13 cellular contexts compared by ENCODE assay signal in the genomic region with DNA sequence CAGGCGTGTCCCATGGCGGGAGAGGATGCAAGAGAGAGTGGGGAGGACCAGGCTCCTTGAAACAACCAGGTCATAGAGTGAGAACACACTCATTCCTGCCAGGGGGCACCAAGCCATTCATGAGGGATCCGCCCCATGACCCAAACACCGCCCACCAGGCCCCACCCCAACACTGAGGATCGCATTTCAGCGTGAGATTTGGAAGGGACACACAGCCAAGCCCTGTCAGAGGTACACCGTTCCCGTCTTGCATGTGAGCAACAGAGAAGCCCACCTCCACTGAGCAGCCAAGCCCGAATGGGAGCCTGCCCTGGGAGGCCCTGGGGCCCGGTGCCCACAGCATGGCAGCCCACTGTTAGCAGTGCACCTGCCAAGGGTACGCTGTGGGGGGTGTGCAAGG.
"Had no signal": no experiment of that assay in that cellular context is flagged by ENCODE, and none has a peak within 500 bp of the region (broad histone marks: within the 10 kb centered on the region; RNA-seq: fewer than 3 reads in every experiment).

No MANE protein-coding gene starts in this region.

- H3K4me1 ChIP-seq: breast epithelium, uterus had no signal

- DNase-seq: activated CD4-positive, alpha-beta T cell treated with anti-CD3 and anti-CD28 coated beads, Interleukin-2, amount 10 ng/mL, durations not matched to agents 7 days and 5 days; activated CD4-positive, CD25-positive, alpha-beta regulatory T cell; anterior cingulate cortex; dorsolateral prefrontal cortex; foreskin keratinocyte; left lung; stimulated activated CD4-positive, alpha-beta T cell treated with anti-CD3 and anti-CD28 coated beads, Interleukin-4, amount 100 ng/mL, for 4 hours; thyroid gland; uterus had no signal

- H3K27ac Mint-ChIP-seq: activated CD4-positive, alpha-beta T cell treated with anti-CD3 and anti-CD28 coated beads, Interleukin-2, amount 10 ng/mL, durations not matched to agents 7 days and 5 days; activated naive CD8-positive, alpha-beta T cell; memory B cell; natural killer cell treated with Interleukin-12 subunit alpha and Interleukin-12 subunit beta and Interleukin-15 and Interleukin-18, amount 100 ng/mL, for 72 hours had no signal

- H3K27me3 Mint-ChIP-seq: activated CD4-positive, alpha-beta T cell treated with anti-CD3 and anti-CD28 coated beads, Interleukin-2, amount 10 ng/mL, durations not matched to agents 7 days and 5 days; activated naive CD8-positive, alpha-beta T cell; memory B cell; natural killer cell treated with Interleukin-12 subunit alpha and Interleukin-12 subunit beta and Interleukin-15 and Interleukin-18, amount 100 ng/mL, for 72 hours had no signal

- H3K27me3 ChIP-seq: breast epithelium, dorsolateral prefrontal cortex, foreskin keratinocyte, left lung, thyroid gland, uterus had no signal

- H3K27ac ChIP-seq: breast epithelium, dorsolateral prefrontal cortex, foreskin keratinocyte, left lung, thyroid gland, uterus had no signal

- H3K9me3 ChIP-seq: breast epithelium, left lung, thyroid gland, uterus had no signal

- H3K36me3 Mint-ChIP-seq: activated naive CD8-positive, alpha-beta T cell; natural killer cell treated with Interleukin-12 subunit alpha and Interleukin-12 subunit beta and Interleukin-15 and Interleukin-18, amount 100 ng/mL, for 72 hours had no signal

- H3K36me3 ChIP-seq: breast epithelium, uterus had no signal

- H3K4me3 Mint-ChIP-seq: activated CD4-positive, alpha-beta T cell treated with anti-CD3 and anti-CD28 coated beads, Interleukin-2, amount 10 ng/mL, durations not matched to agents 7 days and 5 days; activated naive CD8-positive, alpha-beta T cell; memory B cell; natural killer cell treated with Interleukin-12 subunit alpha and Interleukin-12 subunit beta and Interleukin-15 and Interleukin-18, amount 100 ng/mL, for 72 hours had no signal

- H3K4me1 Mint-ChIP-seq: memory B cell had no signal

- H3K9me3 Mint-ChIP-seq: activated CD4-positive, alpha-beta T cell treated with anti-CD3 and anti-CD28 coated beads, Interleukin-2, amount 10 ng/mL, durations not matched to agents 7 days and 5 days; memory B cell; natural killer cell treated with Interleukin-12 subunit alpha and Interleukin-12 subunit beta and Interleukin-15 and Interleukin-18, amount 100 ng/mL, for 72 hours had no signal

- H3K4me3 ChIP-seq: breast epithelium, dorsolateral prefrontal cortex, left lung, thyroid gland, uterus had no signal

- ATAC-seq: foreskin keratinocyte; left lung; natural killer cell treated with Interleukin-12 subunit alpha and Interleukin-12 subunit beta and Interleukin-15 and Interleukin-18, amount 100 ng/mL, for 72 hours had no signal
